Comparison of ENCODE assay signal across 36 cellular contexts in genomic region chr10:125646311-125646710, GRCh38. TPM values are rescaled to one million over a fixed set of nuclear protein-coding genes. Genes with fewer than 3 reads are reported as not detected.
"Had no signal": no experiment of that assay in that cellular context is flagged by ENCODE, and none has a peak within 500 bp of the region (broad histone marks: within the 10 kb centered on the region; RNA-seq: fewer than 3 reads in every experiment).

No MANE protein-coding gene starts in this region.

- ATAC-seq: activated CD4-positive, CD25-positive, alpha-beta regulatory T cell treated with anti-CD3 and anti-CD28 coated beads, Interleukin-2, amount 50 U/mL, for 24 hours; activated CD8-positive, alpha-beta T cell treated with anti-CD3 and anti-CD28 coated beads for 36 hours; activated T-cell treated with anti-CD3 and anti-CD28 coated beads, Interleukin-2, amount 50 U/mL, for 4 hours; activated T-helper 17 cell treated with anti-CD3 and anti-CD28 coated beads, Interleukin-2, amount 50 U/mL, for 72 hours; gastroesophageal sphincter; heart right ventricle; T-helper 17 cell; WTC11 had no signal

- H3K9me3 Mint-ChIP-seq: central memory CD8-positive, alpha-beta T cell; T-helper 2 cell treated with Interferon-gamma antibody and Interleukin-4, amounts not matched to agents 5 μg/mL and 100 μg/mL, for 36 hours had no signal

- H3K27ac Mint-ChIP-seq: activated CD8-positive, alpha-beta T cell treated with anti-CD3 and anti-CD28 coated beads for 36 hours; activated naive CD8-positive, alpha-beta T cell; activated T-helper 17 cell treated with anti-CD3 and anti-CD28 coated beads, Interleukin-2, amount 50 U/mL, for 72 hours; dendritic cell treated with granulocyte-macrophage colony-stimulating factor and Interleukin-4, amounts not matched to agents 40 ng/mL and 50 ng/mL, for 4 days; endodermal cell; T-helper 17 cell; T-helper 2 cell treated with Interferon-gamma antibody and Interleukin-4, amounts not matched to agents 5 μg/mL and 100 μg/mL, for 36 hours; WTC11 had no signal

- FAIRE-seq: astrocyte, bronchial epithelial cell had no signal

- H3K27me3 Mint-ChIP-seq: activated CD8-positive, alpha-beta T cell treated with anti-CD3 and anti-CD28 coated beads for 36 hours; dendritic cell treated with granulocyte-macrophage colony-stimulating factor and Interleukin-4, amounts not matched to agents 40 ng/mL and 50 ng/mL, for 4 days had no signal

- H3K4me3 Mint-ChIP-seq: activated CD8-positive, alpha-beta T cell treated with anti-CD3 and anti-CD28 coated beads for 36 hours; activated naive CD8-positive, alpha-beta T cell; activated T-cell treated with anti-CD3 and anti-CD28 coated beads, Interleukin-2, amount 50 U/mL, for 4 hours; activated T-helper 17 cell treated with anti-CD3 and anti-CD28 coated beads, Interleukin-2, amount 50 U/mL, for 72 hours; central memory CD8-positive, alpha-beta T cell; dendritic cell treated with granulocyte-macrophage colony-stimulating factor and Interleukin-4, amounts not matched to agents 40 ng/mL and 50 ng/mL, for 4 days; endodermal cell; T-helper 17 cell; T-helper 2 cell treated with Interferon-gamma antibody and Interleukin-4, amounts not matched to agents 5 μg/mL and 100 μg/mL, for 36 hours; WTC11 had no signal

- H3K36me3 Mint-ChIP-seq: activated naive CD8-positive, alpha-beta T cell had no signal

- DNase-seq: activated CD4-positive, alpha-beta T cell treated with anti-CD3 and anti-CD28 coated beads for 48 hours; activated CD4-positive, alpha-beta T cell treated with anti-CD3 and anti-CD28 coated beads, Interleukin-2, amount 50 U/mL, for 1 hour; activated CD4-positive, alpha-beta T cell treated with anti-CD3 and anti-CD28 coated beads, Interleukin-2, amount 50 U/mL, for 48 hours; activated CD8-positive, alpha-beta memory T cell treated with anti-CD3 and anti-CD28 coated beads for 24 hours; activated CD8-positive, alpha-beta T cell treated with anti-CD3 and anti-CD28 coated beads for 36 hours; activated effector memory CD4-positive, alpha-beta T cell treated with Interleukin-2 at 50 U/mL for 16 hours; activated gamma-delta T cell treated with Interleukin-2 at 50 U/mL for 16 hours; activated naive CD4-positive, alpha-beta T cell treated with anti-CD3 and anti-CD28 coated beads, Interleukin-2, amount 50 U/mL, for 16 hours; activated naive CD4-positive, alpha-beta T cell treated with Interleukin-2 at 50 U/mL for 16 hours; activated T-cell treated with anti-CD3 and anti-CD28 coated beads, Interleukin-2, amount 50 U/mL, for 4 hours; amniotic stem cell; anterior cingulate cortex; brain microvascular endothelial cell; dorsolateral prefrontal cortex; effector memory CD4-positive, alpha-beta T cell; endodermal cell; erythroblast; foreskin melanocyte; heart right ventricle; T-helper 17 cell; T1000 had no signal

- H3K4me1 Mint-ChIP-seq: activated T-helper 17 cell treated with anti-CD3 and anti-CD28 coated beads, Interleukin-2, amount 50 U/mL, for 72 hours; central memory CD8-positive, alpha-beta T cell; endodermal cell; T-helper 17 cell; WTC11 had no signal

RNA-seq across cellular contexts. Expression of gene TEX36, which starts 36.7 kb away (rescaled TPM):
- total RNA-seq: activated CD8-positive, alpha-beta T cell treated with anti-CD3 and anti-CD28 coated beads for 36 hours; activated T-cell treated with anti-CD3 and anti-CD28 coated beads, Interleukin-2, amount 50 U/mL, for 4 hours; activated T-helper 17 cell treated with anti-CD3 and anti-CD28 coated beads, Interleukin-2, amount 50 U/mL, for 72 hours; astrocyte; bronchial epithelial cell; cardiac septum; cerebellum; dorsolateral prefrontal cortex; endodermal cell; esophagus muscularis mucosa; gastroesophageal sphincter; glomerular endothelial cell; heart right ventricle; hepatocyte; T-helper 17 cell; WTC11 had no signal
